ENCODE assay signal across 2 cellular contexts in the genomic region with DNA sequence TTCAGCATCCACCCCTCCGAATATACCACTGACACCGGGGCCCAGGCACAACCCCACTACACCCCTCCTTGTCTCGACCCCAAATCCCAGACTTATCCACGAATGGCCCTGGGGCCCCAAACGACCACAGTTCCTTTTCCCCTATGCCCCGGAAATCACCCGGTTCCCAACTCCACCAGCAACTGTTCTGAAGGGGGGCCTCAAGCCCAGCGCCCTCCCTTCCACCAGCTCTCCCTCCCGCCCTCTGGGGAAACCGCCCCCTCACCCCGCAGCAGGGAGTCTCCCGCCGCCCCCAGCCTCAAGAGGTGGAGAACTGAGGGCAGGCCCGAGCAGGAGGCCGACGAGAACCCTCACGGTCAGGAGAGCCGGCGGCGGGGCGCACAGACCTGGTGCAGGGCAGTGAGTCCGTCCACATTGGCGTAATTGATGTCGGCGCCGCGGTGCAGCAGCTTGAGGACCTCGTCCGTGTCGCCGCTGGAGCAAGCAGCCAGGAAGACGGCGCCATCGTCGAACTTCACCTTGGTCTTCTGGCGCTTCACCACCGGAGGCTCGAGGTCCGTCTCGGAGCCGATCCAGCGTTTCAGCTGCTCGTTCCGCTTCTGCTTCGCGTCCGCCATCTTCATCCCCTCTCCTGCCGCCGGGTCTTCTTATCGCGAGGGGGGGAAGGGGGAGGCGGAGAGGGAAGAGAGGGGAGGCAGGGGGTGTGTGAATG.
TF ChIP-seq lines count a peak whose summit lies in the region.

No MANE protein-coding gene starts in this region.

TF ChIP-seq in GM23338, 12 proteins besides CTCF, POLR2A, EP300 and RAD21 (continues in another document):
- TF ChIP-seq POLR2AphosphoS5 (IDR thresholded peaks at IDR 0.05; ENCODE audit: low read depth) (no peak; the same call in 1 of the 2 replicates), CREB1 (CRISPR knock-in tag; IDR thresholded peaks at IDR 0.05; ENCODE audit: low read depth) (no peak), ZNF331 (CRISPR knock-in tag; IDR thresholded peaks at IDR 0.05; ENCODE audit: low read depth) (no peak), EZH2phosphoT487 (IDR thresholded peaks at IDR 0.05; ENCODE audit: unreplicated experiment) (no peak), ZNF114 (CRISPR knock-in tag; IDR thresholded peaks at IDR 0.05) (no peak)
- TF ChIP-seq, protein P1, sequence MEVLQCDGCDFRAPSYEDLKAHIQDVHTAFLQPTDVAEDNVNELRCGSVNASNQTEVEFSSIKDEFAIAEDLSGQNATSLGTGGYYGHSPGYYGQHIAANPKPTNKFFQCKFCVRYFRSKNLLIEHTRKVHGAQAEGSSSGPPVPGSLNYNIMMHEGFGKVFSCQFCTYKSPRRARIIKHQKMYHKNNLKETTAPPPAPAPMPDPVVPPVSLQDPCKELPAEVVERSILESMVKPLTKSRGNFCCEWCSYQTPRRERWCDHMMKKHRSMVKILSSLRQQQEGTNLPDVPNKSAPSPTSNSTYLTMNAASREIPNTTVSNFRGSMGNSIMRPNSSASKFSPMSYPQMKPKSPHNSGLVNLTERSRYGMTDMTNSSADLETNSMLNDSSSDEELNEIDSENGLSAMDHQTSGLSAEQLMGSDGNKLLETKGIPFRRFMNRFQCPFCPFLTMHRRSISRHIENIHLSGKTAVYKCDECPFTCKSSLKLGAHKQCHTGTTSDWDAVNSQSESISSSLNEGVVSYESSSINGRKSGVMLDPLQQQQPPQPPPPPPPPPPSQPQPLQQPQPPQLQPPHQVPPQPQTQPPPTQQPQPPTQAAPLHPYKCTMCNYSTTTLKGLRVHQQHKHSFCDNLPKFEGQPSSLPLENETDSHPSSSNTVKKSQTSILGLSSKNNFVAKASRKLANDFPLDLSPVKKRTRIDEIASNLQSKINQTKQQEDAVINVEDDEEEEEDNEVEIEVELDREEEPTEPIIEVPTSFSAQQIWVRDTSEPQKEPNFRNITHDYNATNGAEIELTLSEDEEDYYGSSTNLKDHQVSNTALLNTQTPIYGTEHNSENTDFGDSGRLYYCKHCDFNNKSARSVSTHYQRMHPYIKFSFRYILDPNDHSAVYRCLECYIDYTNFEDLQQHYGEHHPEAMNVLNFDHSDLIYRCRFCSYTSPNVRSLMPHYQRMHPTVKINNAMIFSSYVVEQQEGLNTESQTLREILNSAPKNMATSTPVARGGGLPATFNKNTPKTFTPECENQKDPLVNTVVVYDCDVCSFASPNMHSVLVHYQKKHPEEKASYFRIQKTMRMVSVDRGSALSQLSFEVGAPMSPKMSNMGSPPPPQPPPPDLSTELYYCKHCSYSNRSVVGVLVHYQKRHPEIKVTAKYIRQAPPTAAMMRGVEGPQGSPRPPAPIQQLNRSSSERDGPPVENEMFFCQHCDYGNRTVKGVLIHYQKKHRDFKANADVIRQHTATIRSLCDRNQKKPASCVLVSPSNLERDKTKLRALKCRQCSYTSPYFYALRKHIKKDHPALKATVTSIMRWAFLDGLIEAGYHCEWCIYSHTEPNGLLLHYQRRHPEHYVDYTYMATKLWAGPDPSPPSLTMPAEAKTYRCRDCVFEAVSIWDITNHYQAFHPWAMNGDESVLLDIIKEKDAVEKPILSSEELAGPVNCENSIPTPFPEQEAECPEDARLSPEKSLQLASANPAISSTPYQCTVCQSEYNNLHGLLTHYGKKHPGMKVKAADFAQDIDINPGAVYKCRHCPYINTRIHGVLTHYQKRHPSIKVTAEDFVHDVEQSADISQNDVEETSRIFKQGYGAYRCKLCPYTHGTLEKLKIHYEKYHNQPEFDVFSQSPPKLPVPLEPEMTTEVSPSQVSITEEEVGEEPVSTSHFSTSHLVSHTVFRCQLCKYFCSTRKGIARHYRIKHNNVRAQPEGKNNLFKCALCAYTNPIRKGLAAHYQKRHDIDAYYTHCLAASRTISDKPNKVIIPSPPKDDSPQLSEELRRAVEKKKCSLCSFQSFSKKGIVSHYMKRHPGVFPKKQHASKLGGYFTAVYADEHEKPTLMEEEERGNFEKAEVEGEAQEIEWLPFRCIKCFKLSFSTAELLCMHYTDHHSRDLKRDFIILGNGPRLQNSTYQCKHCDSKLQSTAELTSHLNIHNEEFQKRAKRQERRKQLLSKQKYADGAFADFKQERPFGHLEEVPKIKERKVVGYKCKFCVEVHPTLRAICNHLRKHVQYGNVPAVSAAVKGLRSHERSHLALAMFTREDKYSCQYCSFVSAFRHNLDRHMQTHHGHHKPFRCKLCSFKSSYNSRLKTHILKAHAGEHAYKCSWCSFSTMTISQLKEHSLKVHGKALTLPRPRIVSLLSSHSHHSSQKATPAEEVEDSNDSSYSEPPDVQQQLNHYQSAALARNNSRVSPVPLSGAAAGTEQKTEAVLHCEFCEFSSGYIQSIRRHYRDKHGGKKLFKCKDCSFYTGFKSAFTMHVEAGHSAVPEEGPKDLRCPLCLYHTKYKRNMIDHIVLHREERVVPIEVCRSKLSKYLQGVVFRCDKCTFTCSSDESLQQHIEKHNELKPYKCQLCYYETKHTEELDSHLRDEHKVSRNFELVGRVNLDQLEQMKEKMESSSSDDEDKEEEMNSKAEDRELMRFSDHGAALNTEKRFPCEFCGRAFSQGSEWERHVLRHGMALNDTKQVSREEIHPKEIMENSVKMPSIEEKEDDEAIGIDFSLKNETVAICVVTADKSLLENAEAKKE (CRISPR knock-in tag; IDR thresholded peaks at IDR 0.05), result no peak
- TF ChIP-seq, protein P2, sequence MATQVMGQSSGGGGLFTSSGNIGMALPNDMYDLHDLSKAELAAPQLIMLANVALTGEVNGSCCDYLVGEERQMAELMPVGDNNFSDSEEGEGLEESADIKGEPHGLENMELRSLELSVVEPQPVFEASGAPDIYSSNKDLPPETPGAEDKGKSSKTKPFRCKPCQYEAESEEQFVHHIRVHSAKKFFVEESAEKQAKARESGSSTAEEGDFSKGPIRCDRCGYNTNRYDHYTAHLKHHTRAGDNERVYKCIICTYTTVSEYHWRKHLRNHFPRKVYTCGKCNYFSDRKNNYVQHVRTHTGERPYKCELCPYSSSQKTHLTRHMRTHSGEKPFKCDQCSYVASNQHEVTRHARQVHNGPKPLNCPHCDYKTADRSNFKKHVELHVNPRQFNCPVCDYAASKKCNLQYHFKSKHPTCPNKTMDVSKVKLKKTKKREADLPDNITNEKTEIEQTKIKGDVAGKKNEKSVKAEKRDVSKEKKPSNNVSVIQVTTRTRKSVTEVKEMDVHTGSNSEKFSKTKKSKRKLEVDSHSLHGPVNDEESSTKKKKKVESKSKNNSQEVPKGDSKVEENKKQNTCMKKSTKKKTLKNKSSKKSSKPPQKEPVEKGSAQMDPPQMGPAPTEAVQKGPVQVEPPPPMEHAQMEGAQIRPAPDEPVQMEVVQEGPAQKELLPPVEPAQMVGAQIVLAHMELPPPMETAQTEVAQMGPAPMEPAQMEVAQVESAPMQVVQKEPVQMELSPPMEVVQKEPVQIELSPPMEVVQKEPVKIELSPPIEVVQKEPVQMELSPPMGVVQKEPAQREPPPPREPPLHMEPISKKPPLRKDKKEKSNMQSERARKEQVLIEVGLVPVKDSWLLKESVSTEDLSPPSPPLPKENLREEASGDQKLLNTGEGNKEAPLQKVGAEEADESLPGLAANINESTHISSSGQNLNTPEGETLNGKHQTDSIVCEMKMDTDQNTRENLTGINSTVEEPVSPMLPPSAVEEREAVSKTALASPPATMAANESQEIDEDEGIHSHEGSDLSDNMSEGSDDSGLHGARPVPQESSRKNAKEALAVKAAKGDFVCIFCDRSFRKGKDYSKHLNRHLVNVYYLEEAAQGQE (IDR thresholded peaks at IDR 0.05; ENCODE audit: unreplicated experiment), result no peak
- TF ChIP-seq, protein P3, sequence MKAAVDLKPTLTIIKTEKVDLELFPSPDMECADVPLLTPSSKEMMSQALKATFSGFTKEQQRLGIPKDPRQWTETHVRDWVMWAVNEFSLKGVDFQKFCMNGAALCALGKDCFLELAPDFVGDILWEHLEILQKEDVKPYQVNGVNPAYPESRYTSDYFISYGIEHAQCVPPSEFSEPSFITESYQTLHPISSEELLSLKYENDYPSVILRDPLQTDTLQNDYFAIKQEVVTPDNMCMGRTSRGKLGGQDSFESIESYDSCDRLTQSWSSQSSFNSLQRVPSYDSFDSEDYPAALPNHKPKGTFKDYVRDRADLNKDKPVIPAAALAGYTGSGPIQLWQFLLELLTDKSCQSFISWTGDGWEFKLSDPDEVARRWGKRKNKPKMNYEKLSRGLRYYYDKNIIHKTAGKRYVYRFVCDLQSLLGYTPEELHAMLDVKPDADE (IDR thresholded peaks at IDR 0.05), result no peak

TF ChIP-seq in H1, 55 proteins besides CTCF, POLR2A, EP300 and RAD21 (continued from another document):
- TF ChIP-seq SP1 (IDR thresholded peaks at IDR 0.05; ENCODE audit: low read depth, low read length) (no peak), PHF8 (conservative IDR thresholded peaks at IDR 0.05; ENCODE audit: low read depth, low read length) (peak; percentile 61), ZNF274 (IDR thresholded peaks at IDR 0.05; ENCODE audit: borderline replicate concordance, extremely low read depth, low read length) (no peak), TAF7 (optimal IDR thresholded peaks at IDR 0.05; ENCODE audit: borderline replicate concordance, low read depth, low read length) (peak; percentile 63), RBBP5 (IDR thresholded peaks at IDR 0.05; ENCODE audit: borderline replicate concordance, low read depth, low read length) (peak; percentile 97), TEAD4 (IDR thresholded peaks at IDR 0.05; ENCODE audit: low read depth, low read length) (0 out of 2 replicates have a peak, but pooled peaks have one; percentile 6), ASH2L (IDR thresholded peaks at IDR 0.05; ENCODE audit: low read length) (peak; percentile 62), CEBPB (IDR thresholded peaks at IDR 0.05; ENCODE audit: low read depth, low read length) (no peak), POLR2AphosphoS5 (IDR thresholded peaks at IDR 0.05; ENCODE audit: low read depth, low read length) (peak; percentile 13), EGR1 (IDR thresholded peaks at IDR 0.05; ENCODE audit: borderline replicate concordance, low read depth, low read length) (peak; percentile 97), KDM4A (IDR thresholded peaks at IDR 0.05; ENCODE audit: low read depth, low read length, severe bottlenecking) (peak; percentile 75), NANOG (IDR thresholded peaks at IDR 0.05; ENCODE audit: insufficient read depth, low read depth, low read length, poor library complexity, severe bottlenecking) (no peak), YY1 (IDR thresholded peaks at IDR 0.05; ENCODE audit: low read depth, low read length) (peak; percentile 88), SAP30 (IDR thresholded peaks at IDR 0.05; ENCODE audit: insufficient read depth, insufficient replicate concordance, low read length) (peak; percentile 13), SIN3A (conservative IDR thresholded peaks at IDR 0.05 in 1 of 2, IDR thresholded peaks at IDR 0.05 in 1 of 2; ENCODE audit: low read depth in 1 of 2, low read length in 2 of 2) (peak; percentile 13 to 80; a peak in 2 of 4 replicates), CTBP2 (IDR thresholded peaks at IDR 0.05; ENCODE audit: borderline replicate concordance, insufficient read depth, insufficient read length, low read length) (no peak)
- TF ChIP-seq, protein P4, sequence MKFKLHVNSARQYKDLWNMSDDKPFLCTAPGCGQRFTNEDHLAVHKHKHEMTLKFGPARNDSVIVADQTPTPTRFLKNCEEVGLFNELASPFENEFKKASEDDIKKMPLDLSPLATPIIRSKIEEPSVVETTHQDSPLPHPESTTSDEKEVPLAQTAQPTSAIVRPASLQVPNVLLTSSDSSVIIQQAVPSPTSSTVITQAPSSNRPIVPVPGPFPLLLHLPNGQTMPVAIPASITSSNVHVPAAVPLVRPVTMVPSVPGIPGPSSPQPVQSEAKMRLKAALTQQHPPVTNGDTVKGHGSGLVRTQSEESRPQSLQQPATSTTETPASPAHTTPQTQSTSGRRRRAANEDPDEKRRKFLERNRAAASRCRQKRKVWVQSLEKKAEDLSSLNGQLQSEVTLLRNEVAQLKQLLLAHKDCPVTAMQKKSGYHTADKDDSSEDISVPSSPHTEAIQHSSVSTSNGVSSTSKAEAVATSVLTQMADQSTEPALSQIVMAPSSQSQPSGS (IDR thresholded peaks at IDR 0.05; ENCODE audit: low read length), result no peak
